14 cellular contexts compared by ENCODE assay signal in the genomic region with DNA sequence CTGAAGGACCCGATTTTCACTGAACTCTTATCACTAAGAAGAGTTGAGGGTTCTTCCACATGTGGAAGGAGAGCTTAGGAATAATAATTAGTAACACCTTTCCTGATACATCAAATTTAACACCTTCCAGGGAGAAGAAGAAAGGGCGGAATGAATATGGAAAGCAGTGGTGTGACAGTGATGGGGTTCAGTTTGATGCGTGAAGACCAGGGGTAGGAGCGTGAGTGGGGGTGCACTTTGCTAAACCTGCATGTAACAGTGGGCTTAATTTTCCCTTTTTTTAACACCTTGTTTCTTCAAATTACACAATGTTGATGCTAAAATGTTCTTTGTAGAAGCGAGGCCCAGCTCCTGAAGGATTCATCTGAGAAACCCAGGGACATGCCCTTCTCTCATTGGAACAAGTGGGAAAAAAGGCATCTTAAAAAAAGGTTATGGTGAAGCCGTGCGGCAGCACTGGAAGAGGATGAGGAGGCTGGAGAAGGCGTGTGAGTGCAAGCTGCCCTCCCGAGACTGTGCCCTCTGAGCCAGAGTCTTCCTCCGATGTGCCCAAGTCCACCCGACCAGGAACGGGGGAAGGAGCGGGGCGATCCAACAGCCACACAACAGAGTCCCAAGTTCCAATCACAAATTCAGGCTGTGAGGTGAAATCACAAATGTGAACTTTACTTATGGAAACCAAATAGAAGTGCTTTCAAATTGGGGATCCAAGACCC.
DNase-seq lines count a peak whose midpoint lies in the region; ATAC-seq and TF ChIP-seq lines count a peak whose summit lies in the region.
"Had no signal": no experiment of that assay in that cellular context is flagged by ENCODE, and none has a peak within 500 bp of the region (broad histone marks: within the 10 kb centered on the region; RNA-seq: fewer than 3 reads in every experiment).

No MANE protein-coding gene starts in this region.

- no peak overlapping the region for H2AFZ ChIP-seq in Karpas-422 (ENCODE audit: low read length)
- H2AFZ ChIP-seq in hepatocyte, result no peak overlapping the region

- H3K27me3 Mint-ChIP-seq in CD8-positive, alpha-beta T cell (ENCODE audit: low read depth), result no peaks in the 10 kb centered on the region

- H3K36me3 ChIP-seq in CD8-positive, alpha-beta T cell (ENCODE audit: insufficient read depth, low read length), result peaks cover 7% of the 10 kb centered on the region
- H3K36me3 ChIP-seq in Karpas-422 (ENCODE audit: insufficient read depth, low read length) (peaks cover 14% of the 10 kb centered on the region), skeletal muscle tissue (ENCODE audit: control insufficient read depth in 3 of 3, insufficient read depth in 3 of 3, low read length in 3 of 3) (peaks cover 0 to 6% (median 6%) of the 10 kb centered on the region in 3 donors), hepatocyte (replicated peaks; ENCODE audit: insufficient read depth, low read depth) (no peaks in the 10 kb centered on the region)

- peaks cover 52% of the 10 kb centered on the region for H3K4me1 ChIP-seq in CD8-positive, alpha-beta T cell (ENCODE audit: insufficient read depth, low read length)
- H3K4me1 ChIP-seq in Karpas-422 (ENCODE audit: low read length) (peaks cover 89% of the 10 kb centered on the region), skeletal muscle tissue (ENCODE audit: control insufficient read depth in 3 of 3, insufficient read depth in 3 of 3, low read length in 3 of 3) (peaks cover 47 to 50% (median 49%) of the 10 kb centered on the region in 3 donors), hepatocyte (ENCODE audit: insufficient read depth) (peaks cover 25% of the 10 kb centered on the region)

- no peaks in the 10 kb centered on the region for H3K9me2 ChIP-seq in Karpas-422 (replicated peaks; ENCODE audit: insufficient read depth, low read length)
- no peaks in the 10 kb centered on the region for H3K9me2 ChIP-seq in hepatocyte (replicated peaks; ENCODE audit: insufficient read depth)

- peaks cover 67% of the 10 kb centered on the region for H3K4me1 Mint-ChIP-seq in CD8-positive, alpha-beta T cell (ENCODE audit: low read depth)

- TF ChIP-seq CTCF in CD8-positive, alpha-beta T cell (IDR thresholded peaks at IDR 0.05), result no peak
- TF ChIP-seq CTCF in dorsolateral prefrontal cortex (IDR thresholded peaks at IDR 0.05 in 54 of 56, conservative IDR thresholded peaks at IDR 0.05 in 2 of 56; ENCODE audit: low read depth in 1 of 56, partially characterized antibody in 56 of 56) (no peak), hepatocyte (IDR thresholded peaks at IDR 0.05; ENCODE audit: poor library complexity) (no peak)

- peak overlapping the region; percentile 98 for H3K27ac Mint-ChIP-seq in CD8-positive, alpha-beta T cell

- H3K79me2 ChIP-seq in Karpas-422 (ENCODE audit: low read length) (peaks cover 12% of the 10 kb centered on the region), hepatocyte (peaks cover 4% of the 10 kb centered on the region)

- POLR2A ChIA-PET in CD8-positive, alpha-beta T cell (lab: Charles Lee), result no interaction called here

- DNase-seq in CD8-positive, alpha-beta T cell, result no peak
- peak; percentile 62 for DNase-seq in Karpas-422
- DNase-seq in dorsolateral prefrontal cortex, result no peak
- DNase-seq in RKO (ENCODE audit: low spot score), result no peak
- no peak for DNase-seq in hepatocyte (ENCODE audit: low spot score)
- DNase-seq: cerebellar nuclear complex, KG1, NCI-H1105 treated with DMSO at 0.1 percent for 48 hours, NCI-H226, SIG-M5, small intestine had no signal

- H4K20me1 ChIP-seq in Karpas-422 (ENCODE audit: insufficient read depth, low read depth, low read length), result no peaks in the 10 kb centered on the region
- H4K20me1 ChIP-seq in hepatocyte (ENCODE audit: insufficient read depth, poor library complexity, severe bottlenecking), result no peaks in the 10 kb centered on the region

- H3K9me3 Mint-ChIP-seq in CD8-positive, alpha-beta T cell, result no peaks in the 10 kb centered on the region

- intact Hi-C loops in CD8-positive, alpha-beta T cell (cut with DNase I, micrococcal nuclease), result loop anchor here in 1 of 2 experiments (5.0 kb wide), 1 partner anchor 156 kb away; no protein-coding TSS in a partner anchor
- intact Hi-C loops in dorsolateral prefrontal cortex (cut with DNase I), result loop anchor here (1.0 to 2.0 kb wide), 2 partner anchors 34 to 35 kb away; no protein-coding TSS in a partner anchor

- H3K9ac ChIP-seq in Karpas-422 (ENCODE audit: low read length) (peak overlapping the region; percentile 71), skeletal muscle tissue (ENCODE audit: low read depth in 1 of 3, low read length in 3 of 3) (no peak overlapping the region)

- CTCF ChIA-PET in CD8-positive, alpha-beta T cell (lab: Charles Lee), result interaction anchor here (0.9 to 5.0 kb wide), 7 partner anchors 12 to 159 kb away, joined by 3 to 20 read pairs (median 4); no protein-coding TSS in a partner anchor

- ATAC-seq in CD8-positive, alpha-beta T cell, result no peak
- ATAC-seq in HG02970 (IDR thresholded peaks at IDR 0.05; ENCODE audit: low FRiP score, unreplicated experiment), result no peak
- no peak for ATAC-seq in GM18867 (IDR thresholded peaks at IDR 0.05; ENCODE audit: unreplicated experiment)

- 95% methylated on average over 14 of the region's 14 CpGs for WGBS in hepatocyte (ENCODE audit: low lambda C conversion rate, missing lambda C conversion rate)

- H3K4me3 ChIP-seq in CD8-positive, alpha-beta T cell (ENCODE audit: low read depth, low read length), result no peak overlapping the region
- peak overlapping the region; percentile 7; the same call in 1 of the 2 replicates for H3K4me3 ChIP-seq in Karpas-422 (ENCODE audit: low read length)
- H3K4me3 ChIP-seq in dorsolateral prefrontal cortex, result peak overlapping the region in 55 of 59 donors; percentile 7 to 70 (median 43)
- no peak overlapping the region for H3K4me3 ChIP-seq in skeletal muscle tissue (ENCODE audit: low read length in 3 of 3)
- no peak overlapping the region for H3K4me3 ChIP-seq in hepatocyte

- H3K27me3 ChIP-seq in CD8-positive, alpha-beta T cell (ENCODE audit: insufficient read depth, low read length), result no peaks in the 10 kb centered on the region
- H3K27me3 ChIP-seq in Karpas-422 (ENCODE audit: low read length) (no peaks in the 10 kb centered on the region), dorsolateral prefrontal cortex (no peaks in the 10 kb centered on the region), skeletal muscle tissue (ENCODE audit: control insufficient read depth in 3 of 3, insufficient read depth in 3 of 3, low read length in 3 of 3) (no peaks in the 10 kb centered on the region), hepatocyte (no peaks in the 10 kb centered on the region)

- H3K27ac ChIP-seq in CD8-positive, alpha-beta T cell (ENCODE audit: low read depth, low read length), result no peak overlapping the region
- H3K27ac ChIP-seq in Karpas-422 (ENCODE audit: low read length), result peak overlapping the region; percentile 97
- peak overlapping the region; percentile 69 to 100 (median 95) for H3K27ac ChIP-seq in dorsolateral prefrontal cortex
- H3K27ac ChIP-seq in skeletal muscle tissue (ENCODE audit: low read depth, low read length), result peak overlapping the region; percentile 56
- H3K27ac ChIP-seq in hepatocyte, result no peak overlapping the region

- peaks cover 22% of the 10 kb centered on the region for H3K36me3 Mint-ChIP-seq in CD8-positive, alpha-beta T cell

- no peak overlapping the region for H3K4me3 Mint-ChIP-seq in CD8-positive, alpha-beta T cell

- H3K9me3 ChIP-seq in CD8-positive, alpha-beta T cell (ENCODE audit: low read length), result no peaks in the 10 kb centered on the region
- H3K9me3 ChIP-seq in Karpas-422 (ENCODE audit: low read length), result no peaks in the 10 kb centered on the region
- no peaks in the 10 kb centered on the region for H3K9me3 ChIP-seq in skeletal muscle tissue (ENCODE audit: control insufficient read depth in 3 of 3, low read length in 3 of 3)
- H3K9me3 ChIP-seq in hepatocyte (ENCODE audit: low read depth), result no peaks in the 10 kb centered on the region

- peak overlapping the region; percentile 85 for H3K4me2 ChIP-seq in Karpas-422 (ENCODE audit: low read depth, low read length, poor library complexity, severe bottlenecking)
- no peak overlapping the region for H3K4me2 ChIP-seq in hepatocyte

Comparison
In these comparisons a context has a peak if more than half of its experiments do, and no peak if none do; other contexts are left out.
1. H3K27ac ChIP-seq: peak in Karpas-422 (single experiment), dorsolateral prefrontal cortex (59 of 59) and skeletal muscle tissue (single experiment); none in CD8-positive, alpha-beta T cell (single experiment) and hepatocyte (single experiment).
2. H3K4me3 ChIP-seq: peak in Karpas-422 (single experiment) and dorsolateral prefrontal cortex (55 of 59); none in CD8-positive, alpha-beta T cell (single experiment), skeletal muscle tissue (0 of 3) and hepatocyte (single experiment).